12 cellular contexts compared by ENCODE assay signal in the genomic region with DNA sequence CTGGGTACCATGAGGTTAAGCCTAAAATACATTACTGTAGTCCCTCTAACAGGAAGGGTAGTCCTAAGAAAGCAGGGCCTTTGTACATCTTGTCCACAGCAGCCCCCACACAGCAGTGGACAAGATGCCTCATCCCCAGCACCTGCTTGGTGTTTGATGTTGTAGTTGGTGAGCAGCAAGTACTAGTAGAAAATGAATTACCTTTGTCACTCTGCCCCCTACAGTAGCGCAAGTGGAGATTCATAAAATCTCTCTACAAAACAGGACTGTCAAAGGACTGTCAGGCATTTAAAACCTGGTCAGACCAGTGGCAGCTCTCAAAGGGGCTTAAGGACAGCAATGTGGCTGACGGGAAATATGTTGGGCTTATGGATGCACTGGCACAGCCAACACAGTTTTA.
A peak's percentile ranks its signal among the peaks of the same experiment; 100 is the strongest.
DNase-seq lines count a peak whose midpoint lies in the region; ATAC-seq, FAIRE-seq and TF ChIP-seq lines count a peak whose summit lies in the region.
"Had no signal": no experiment of that assay in that cellular context is flagged by ENCODE, and none has a peak within 500 bp of the region (broad histone marks: within the 10 kb centered on the region; RNA-seq: fewer than 3 reads in every experiment).

No MANE protein-coding gene starts in this region.

- TF ChIP-seq RAD21 in HepG2 (CRISPR knock-in tag; IDR thresholded peaks at IDR 0.05) = no peak

- no peak overlapping the region for H3K9ac ChIP-seq in HepG2 (ENCODE audit: insufficient read depth, low read depth, low read length)
- no peak overlapping the region for H3K9ac ChIP-seq in OCI-LY3 (ENCODE audit: low read length)

- CTCF ChIA-PET in HepG2 (lab: Yijun Ruan, JAX; ENCODE audit: low intra/inter-chr PET ratio, low total read pairs) = no interaction called here

- H3K4me1 ChIP-seq in HepG2 (ENCODE audit: insufficient read depth, low read length) (no peaks in the 10 kb centered on the region), right lobe of liver (peaks cover 0 to 8% (median 0%) of the 10 kb centered on the region in 4 donors), OCI-LY3 (ENCODE audit: low read length) (no peaks in the 10 kb centered on the region), upper lobe of right lung (peaks cover 7% of the 10 kb centered on the region)

- H3K4me3 ChIP-seq in HepG2 (replicated peaks in 1 of 3; ENCODE audit: insufficient read depth in 1 of 3, low read depth in 2 of 3, low read length in 3 of 3) (no peak overlapping the region), right lobe of liver (no peak overlapping the region), OCI-LY3 (ENCODE audit: low read length) (no peak overlapping the region), epithelial cell of proximal tubule (ENCODE audit: low read depth, low read length) (no peak overlapping the region), upper lobe of right lung (no peak overlapping the region)

- no peak; the same call in 2 of the 3 replicates for ATAC-seq in HepG2
- no peak for ATAC-seq in right lobe of liver
- peak; percentile 60 for ATAC-seq in upper lobe of right lung
- no peak for ATAC-seq in GM21528 (IDR thresholded peaks at IDR 0.05; ENCODE audit: low FRiP score, unreplicated experiment)
- ATAC-seq: activated T-cell treated with anti-CD3 and anti-CD28 coated beads, Interleukin-2, amount 50 U/mL, for 4 hours had no signal

- H3K27ac ChIP-seq in HepG2 (ENCODE audit: extremely low read length, insufficient read depth, low read length) = no peak overlapping the region
- H3K27ac ChIP-seq in right lobe of liver = no peak overlapping the region
- no peak overlapping the region for H3K27ac ChIP-seq in OCI-LY3 (ENCODE audit: low read length)
- no peak overlapping the region for H3K27ac ChIP-seq in upper lobe of right lung
- H3K27ac ChIP-seq: RWPE1 had no signal

- no TSS peak for BruUV-seq in HepG2 (replicated peaks; lab: Mats Ljungman, UMichigan)

- intact Hi-C loops in HepG2 (cut with micrococcal nuclease; ENCODE audit: unreplicated experiment) (no loop called here), right lobe of liver (cut with DNase I) (no loop called here), upper lobe of right lung (cut with DNase I) (no loop called here)

- H3K27me3 ChIP-seq in HepG2 (ENCODE audit: control insufficient read depth in 1 of 2, insufficient read depth in 2 of 2, low read length in 2 of 2) (peaks cover 9 to 83% of the 10 kb centered on the region in 2 experiments), right lobe of liver (peaks cover 15 to 46% of the 10 kb centered on the region in 2 donors), OCI-LY3 (ENCODE audit: low read depth, low read length) (0 out of 2 replicates have a peak, but pooled peaks cover 3% of the 10 kb centered on the region), upper lobe of right lung (peaks cover 88% of the 10 kb centered on the region)

- H4K20me1 ChIP-seq in HepG2 (ENCODE audit: insufficient read depth, low read length) (no peaks in the 10 kb centered on the region), OCI-LY3 (ENCODE audit: insufficient read depth, low read length) (no peaks in the 10 kb centered on the region)

- no peak for TF ChIP-seq EP300 in HepG2 (IDR thresholded peaks at IDR 0.05; ENCODE audit: low read depth in 2 of 2, low read length in 2 of 2)
- no peak for TF ChIP-seq EP300 in HepG2 (CRISPR knock-in tag; IDR thresholded peaks at IDR 0.05; ENCODE audit: borderline replicate concordance)

- TF ChIP-seq CTCF in HepG2 (CRISPR knock-in tag; IDR thresholded peaks at IDR 0.05) = no peak
- no peak for TF ChIP-seq CTCF in right lobe of liver (IDR thresholded peaks at IDR 0.05)
- TF ChIP-seq CTCF in OCI-LY3 (IDR thresholded peaks at IDR 0.05; ENCODE audit: low read depth, low read length) = peak; percentile 38
- peak; percentile 43 for TF ChIP-seq CTCF in epithelial cell of proximal tubule (conservative IDR thresholded peaks at IDR 0.05; ENCODE audit: low read depth, low read length)
- peak; percentile 16 for TF ChIP-seq CTCF in upper lobe of right lung (IDR thresholded peaks at IDR 0.05)

- H3K4me2 ChIP-seq in HepG2 (ENCODE audit: low read depth, low read length) (no peak overlapping the region), OCI-LY3 (ENCODE audit: low read length) (no peak overlapping the region)

- POLR2A ChIA-PET in HepG2 (lab: Yijun Ruan, JAX) = no interaction called here

- H2AFZ ChIP-seq in HepG2 (ENCODE audit: low read length) (no peak overlapping the region), OCI-LY3 (ENCODE audit: low read depth, low read length) (no peak overlapping the region)

- H3K9me3 ChIP-seq in HepG2 (ENCODE audit: low read length) = no peaks in the 10 kb centered on the region
- H3K9me3 ChIP-seq in right lobe of liver = no peaks in the 10 kb centered on the region
- no peaks in the 10 kb centered on the region for H3K9me3 ChIP-seq in OCI-LY3 (ENCODE audit: insufficient read depth, low read length)
- no peaks in the 10 kb centered on the region for H3K9me3 ChIP-seq in upper lobe of right lung

- DNase-seq in HepG2 (ENCODE audit: low spot score) (no peak), right lobe of liver (no peak), epithelial cell of proximal tubule (ENCODE audit: low read depth) (no peak), upper lobe of right lung (no peak), Ammon's horn (ENCODE audit: low spot score) (no peak)
- DNase-seq in activated CD4-positive, CD25-positive, alpha-beta regulatory T cell (lab: John Stamatoyannopoulos, UW) = no peak
- DNase-seq: activated T-cell treated with anti-CD3 and anti-CD28 coated beads, Interleukin-2, amount 50 U/mL, for 4 hours; NCI-H1417 treated with DMSO at 0.1 percent for 48 hours had no signal

- WGBS in HepG2 (ENCODE audit: low lambda C conversion rate) = 0% methylated on average over 2 of the region's 2 CpGs
- WGBS in right lobe of liver (ENCODE audit: insufficient coverage, low coverage, low lambda C conversion rate, missing lambda C conversion rate) = 90% methylated on average over 2 of the region's 2 CpGs

- H3K36me3 ChIP-seq in HepG2 (replicated peaks in 1 of 2; ENCODE audit: control insufficient read depth in 1 of 2, insufficient read depth in 2 of 2, low read length in 2 of 2) (no peaks in the 10 kb centered on the region), right lobe of liver (no peaks in the 10 kb centered on the region), OCI-LY3 (replicated peaks; ENCODE audit: low read depth, low read length) (no peaks in the 10 kb centered on the region), upper lobe of right lung (no peaks in the 10 kb centered on the region)

- H3K79me2 ChIP-seq in HepG2 (ENCODE audit: insufficient read depth, low read length) (no peaks in the 10 kb centered on the region), OCI-LY3 (ENCODE audit: low read length) (no peaks in the 10 kb centered on the region)

- in situ Hi-C loops in HepG2 (cut with HindIII; ENCODE audit: extremely low pct_ligation_motif_present, low pct_unique_long_range_greater_than_20kb) = no loop called here

- TF ChIP-seq POLR2A in HepG2 (IDR thresholded peaks at IDR 0.05; ENCODE audit: insufficient read depth in 1 of 2, low read depth in 2 of 2, low read length in 2 of 2) = no peak
- TF ChIP-seq POLR2A in right lobe of liver (IDR thresholded peaks at IDR 0.05) = no peak

- no peak for FAIRE-seq in HepG2 (lab: Jason Lieb, UNC)
- FAIRE-seq: urothelium cell line had no signal

TF ChIP-seq in HepG2, 621 proteins besides CTCF, POLR2A, EP300 and RAD21:
- TF ChIP-seq STAG1 (CRISPR knock-in tag; IDR thresholded peaks at IDR 0.05) = 0 out of 2 replicates have a peak, but pooled peaks have one; percentile 12
- no peak for TF ChIP-seq TEAD2 (CRISPR knock-in tag; IDR thresholded peaks at IDR 0.05)
TF ChIP-seq in HepG2: peak in this region for 1.

Comparison
In these comparisons a context has a peak if more than half of its experiments do, and no peak if none do; other contexts are left out.
1. CTCF ChIP-seq: peak in OCI-LY3 (single experiment), epithelial cell of proximal tubule (single experiment) and upper lobe of right lung (single experiment); none in HepG2 (single experiment) and right lobe of liver (0 of 4).